ENCODE assay signal across 8 cellular contexts in the genomic region with DNA sequence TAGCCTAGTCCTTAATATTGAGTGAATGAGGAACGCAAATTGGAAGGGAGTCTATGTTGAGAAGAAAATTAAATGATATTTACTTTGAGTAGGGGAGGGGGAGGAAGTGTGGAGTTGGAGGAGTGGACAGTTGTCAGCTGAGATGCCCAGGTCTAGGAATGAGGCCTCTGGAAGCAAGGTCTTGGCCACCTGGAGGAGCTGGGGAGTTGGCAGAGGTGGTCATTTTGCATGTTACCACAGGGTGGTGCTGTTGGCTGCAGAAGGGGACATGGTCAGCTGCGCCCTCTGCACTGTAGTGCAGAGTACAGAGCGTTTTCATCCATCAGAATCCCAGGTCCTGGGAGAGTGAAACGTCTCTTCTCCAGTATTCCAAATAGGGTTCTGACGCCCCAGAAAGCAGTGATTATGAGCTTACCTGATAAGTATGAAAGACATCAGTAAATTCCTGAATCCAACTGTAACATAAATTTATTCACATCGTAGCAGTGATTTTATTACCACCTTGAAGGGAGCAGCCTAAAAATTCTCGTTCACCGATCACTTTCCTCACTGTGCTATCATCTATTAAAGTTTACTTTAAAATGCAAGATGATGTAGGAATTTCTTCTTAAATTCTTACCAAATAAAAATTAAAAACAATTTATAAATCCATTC. TPM values are rescaled to one million over a fixed set of nuclear protein-coding genes. Genes with fewer than 3 reads are reported as not detected.
DNase-seq lines count a peak whose midpoint lies in the region; ATAC-seq, FAIRE-seq and TF ChIP-seq lines count a peak whose summit lies in the region.

No MANE protein-coding gene starts in this region.

- FAIRE-seq in GM19239 (lab: Jason Lieb, UNC), result peak; percentile 60

- peaks cover 2% of the 10 kb centered on the region for H3K36me3 ChIP-seq in BE2C

- DNase-seq in BE2C (peak; percentile 58), GM19239 (ENCODE audit: insufficient read length, low spot score) (no peak), NCI-H446 treated with DMSO at 0.1 percent for 48 hours (lab: John Stamatoyannopoulos, UW) (peak; percentile 11), fibroblast of peridontal ligament (ENCODE audit: extremely low read depth) (peak; percentile 74)
- DNase-seq in activated CD4-positive, alpha-beta memory T cell treated with anti-CD3 and anti-CD28 coated beads, Interleukin-2, amount 10 ng/mL, durations not matched to agents 7 days and 5 days, result peak; percentile 37

- peaks cover 8% of the 10 kb centered on the region for H3K4me1 Mint-ChIP-seq in activated CD4-positive, alpha-beta memory T cell treated with anti-CD3 and anti-CD28 coated beads, Interleukin-2, amount 10 ng/mL, durations not matched to agents 7 days and 5 days
- no peaks in the 10 kb centered on the region for H3K4me1 Mint-ChIP-seq in nephron

- H3K9me3 Mint-ChIP-seq in activated CD4-positive, alpha-beta memory T cell treated with anti-CD3 and anti-CD28 coated beads, Interleukin-2, amount 10 ng/mL, durations not matched to agents 7 days and 5 days, result no peaks in the 10 kb centered on the region
- H3K9me3 Mint-ChIP-seq in nephron, result no peaks in the 10 kb centered on the region

- H3K36me3 Mint-ChIP-seq in activated CD4-positive, alpha-beta memory T cell treated with anti-CD3 and anti-CD28 coated beads, Interleukin-2, amount 10 ng/mL, durations not matched to agents 7 days and 5 days (ENCODE audit: low read depth), result peaks cover 57% of the 10 kb centered on the region
- peaks cover 67% of the 10 kb centered on the region for H3K36me3 Mint-ChIP-seq in nephron (ENCODE audit: low read depth)

- TF ChIP-seq CTCF in BE2C (IDR thresholded peaks at IDR 0.05; ENCODE audit: low read depth, low read length) (peak; percentile 81), nephron (IDR thresholded peaks at IDR 0.05; ENCODE audit: unreplicated experiment in 3 of 3) (peak; percentile 82 to 90 (median 85))

- CTCF ChIA-PET in activated CD4-positive, alpha-beta memory T cell treated with anti-CD3 and anti-CD28 coated beads, Interleukin-2, amount 10 ng/mL, durations not matched to agents 7 days and 5 days (lab: Charles Lee), result interaction anchor here (0.6 to 2.8 kb wide), 20 partner anchors 8 to 374 kb away, joined by 3 to 20 read pairs (median 4); no protein-coding TSS in a partner anchor

- POLR2A ChIA-PET in activated CD4-positive, alpha-beta memory T cell treated with anti-CD3 and anti-CD28 coated beads, Interleukin-2, amount 10 ng/mL, durations not matched to agents 7 days and 5 days (lab: Charles Lee), result interaction anchor here (1.0 to 1.9 kb wide), 3 partner anchors 12 to 26 kb away, joined by 3 to 5 read pairs (median 4); a partner anchor contains a TSS

- H3K27me3 Mint-ChIP-seq in activated CD4-positive, alpha-beta memory T cell treated with anti-CD3 and anti-CD28 coated beads, Interleukin-2, amount 10 ng/mL, durations not matched to agents 7 days and 5 days, result no peaks in the 10 kb centered on the region
- H3K27me3 Mint-ChIP-seq in nephron (ENCODE audit: low read depth), result no peaks in the 10 kb centered on the region

- H3K4me1 ChIP-seq in BE2C, result no peaks in the 10 kb centered on the region

- H3K27me3 ChIP-seq in BE2C, result no peaks in the 10 kb centered on the region

- no peak overlapping the region for H3K4me3 ChIP-seq in BE2C (ENCODE audit: low read depth, low read length)

- ATAC-seq in HG03159 (IDR thresholded peaks at IDR 0.05; ENCODE audit: unreplicated experiment) (no peak), GM19023 (IDR thresholded peaks at IDR 0.05; ENCODE audit: unreplicated experiment) (no peak)

- H3K27ac Mint-ChIP-seq in activated CD4-positive, alpha-beta memory T cell treated with anti-CD3 and anti-CD28 coated beads, Interleukin-2, amount 10 ng/mL, durations not matched to agents 7 days and 5 days, result peak overlapping the region; percentile 34
- peak overlapping the region in 1 of 3 experiments; percentile 11 for H3K27ac Mint-ChIP-seq in nephron

- no peaks in the 10 kb centered on the region for H3K9me3 ChIP-seq in BE2C

- no peak overlapping the region for H3K4me3 Mint-ChIP-seq in activated CD4-positive, alpha-beta memory T cell treated with anti-CD3 and anti-CD28 coated beads, Interleukin-2, amount 10 ng/mL, durations not matched to agents 7 days and 5 days
- H3K4me3 Mint-ChIP-seq in nephron, result no peak overlapping the region

RNA-seq across cellular contexts. Expression of a gene that starts 13.8 kb away (rescaled TPM):
- polyA plus RNA-seq in BE2C (2012; ENCODE audit: insufficient read depth, insufficient read length, low read depth), result 331 TPM
- total RNA-seq in activated CD4-positive, alpha-beta memory T cell treated with anti-CD3 and anti-CD28 coated beads, Interleukin-2, amount 10 ng/mL, durations not matched to agents 7 days and 5 days, result 100 to 1,000 TPM; 261 to 275 TPM

RNA-seq across cellular contexts. Expression of a gene that starts 34.7 kb away (rescaled TPM):
- 0.17 TPM for polyA plus RNA-seq in BE2C (2012; ENCODE audit: insufficient read depth, insufficient read length, low read depth)
- 1 to 10 TPM; 8.0 TPM for total RNA-seq in activated CD4-positive, alpha-beta memory T cell treated with anti-CD3 and anti-CD28 coated beads, Interleukin-2, amount 10 ng/mL, durations not matched to agents 7 days and 5 days

RNA-seq across cellular contexts. Expression of a gene that starts 50.8 kb away (rescaled TPM):
- polyA plus RNA-seq in BE2C (2012; ENCODE audit: insufficient read depth, insufficient read length, low read depth), result 9.3 TPM
- total RNA-seq in activated CD4-positive, alpha-beta memory T cell treated with anti-CD3 and anti-CD28 coated beads, Interleukin-2, amount 10 ng/mL, durations not matched to agents 7 days and 5 days, result 1 to 10 TPM in 1 of 2 experiments, under 1 TPM in 1; 0.83 to 1.0 TPM
